In genomic region chr2:20223345-20224190, GRCh38 we compare ENCODE assay signal across 8 cellular contexts. TPM values are rescaled to one million over a fixed set of nuclear protein-coding genes. Genes with fewer than 3 reads are reported as not detected.
DNase-seq lines count a peak whose midpoint lies in the region; ATAC-seq lines count a peak whose summit lies in the region.

No MANE protein-coding gene starts in this region.

- no peaks in the 10 kb centered on the region for H3K36me3 ChIP-seq in CD4-positive, CD25-positive, alpha-beta regulatory T cell (ENCODE audit: control insufficient read depth, insufficient read depth, low read length)

- peaks cover 20% of the 10 kb centered on the region for H3K27me3 ChIP-seq in CD4-positive, CD25-positive, alpha-beta regulatory T cell (ENCODE audit: control insufficient read depth, insufficient read depth, low read length)

- DNase-seq in CD4-positive, CD25-positive, alpha-beta regulatory T cell = no peak
- DNase-seq in Jurkat, Clone E6-1 (ENCODE audit: low read depth, low spot score) = no peak
- DNase-seq in UCSD-AML1 (lab: John Stamatoyannopoulos, UW; ENCODE audit: unreplicated experiment) (peak; percentile 30), germinal center (ENCODE audit: low spot score) (peak; percentile 25), posterior cingulate gyrus (peak in 6 of 10 donors; percentile 20 to 88 (median 54)), cerebellum (ENCODE audit: low spot score) (no peak)

- no peaks in the 10 kb centered on the region for H3K9me3 ChIP-seq in CD4-positive, CD25-positive, alpha-beta regulatory T cell (ENCODE audit: control insufficient read depth in 2 of 2, low read length in 2 of 2)

- peaks cover 54% of the 10 kb centered on the region for H3K27me3 Mint-ChIP-seq in CD4-positive, CD25-positive, alpha-beta regulatory T cell

- peaks cover 0 to 5% (median 0%) of the 10 kb centered on the region in 7 donors for H3K9me3 Mint-ChIP-seq in CD4-positive, CD25-positive, alpha-beta regulatory T cell

- H3K4me3 Mint-ChIP-seq in CD4-positive, CD25-positive, alpha-beta regulatory T cell = peak overlapping the region; percentile 51 to 63 (median 56)

- peaks cover 18% of the 10 kb centered on the region for H3K4me1 ChIP-seq in CD4-positive, CD25-positive, alpha-beta regulatory T cell (ENCODE audit: control insufficient read depth, insufficient read depth, low read length, poor library complexity, severe bottlenecking)

- H3K27ac Mint-ChIP-seq in CD4-positive, CD25-positive, alpha-beta regulatory T cell = no peak overlapping the region

- no peaks in the 10 kb centered on the region for H3K36me3 Mint-ChIP-seq in CD4-positive, CD25-positive, alpha-beta regulatory T cell

- peaks cover 0 to 14% (median 6%) of the 10 kb centered on the region in 4 donors for H3K4me1 Mint-ChIP-seq in CD4-positive, CD25-positive, alpha-beta regulatory T cell

- no peak overlapping the region for H3K4me3 ChIP-seq in CD4-positive, CD25-positive, alpha-beta regulatory T cell (ENCODE audit: low read depth, low read length)
- H3K4me3 ChIP-seq in Jurkat, Clone E6-1 (ENCODE audit: low read length) = peak overlapping the region; percentile 15; the same call in 1 of the 2 replicates

- intact Hi-C loops in posterior cingulate gyrus (cut with DNase I) = loop anchor here (5.0 kb wide), 1 partner anchor 86 kb away; no protein-coding TSS in a partner anchor

- ATAC-seq in CD4-positive, CD25-positive, alpha-beta regulatory T cell (ENCODE audit: low read depth in 2 of 2) = no peak
- ATAC-seq in GM19328 (IDR thresholded peaks at IDR 0.05; ENCODE audit: unreplicated experiment) (peak; percentile 16), HG03378 (IDR thresholded peaks at IDR 0.05; ENCODE audit: unreplicated experiment) (no peak)

- no peak overlapping the region for H3K27ac ChIP-seq in CD4-positive, CD25-positive, alpha-beta regulatory T cell (ENCODE audit: insufficient read depth, low read length, poor library complexity, severe bottlenecking)

RNA-seq across cellular contexts. Expression of gene SDC1, which starts 1.4 kb away (rescaled TPM):
- total RNA-seq in CD4-positive, CD25-positive, alpha-beta regulatory T cell = not detected
- not detected for polyA plus RNA-seq in CD4-positive, CD25-positive, alpha-beta regulatory T cell
- polyA plus RNA-seq in Jurkat, Clone E6-1 (2012; ENCODE audit: insufficient read depth, insufficient read length) = 3.1 TPM
- 26.0 TPM for total RNA-seq in cerebellum

Comparison
In these comparisons a context has a peak if more than half of its experiments do, and no peak if none do; other contexts are left out.
1. DNase-seq: peak in UCSD-AML1 (single experiment), germinal center (single experiment) and posterior cingulate gyrus (6 of 10); none in CD4-positive, CD25-positive, alpha-beta regulatory T cell (0 of 3), Jurkat, Clone E6-1 (single experiment) and cerebellum (single experiment).
2. RNA of gene SDC1, which starts 1.4 kb away (total RNA-seq): 26.0 TPM in cerebellum (single experiment); not detected in CD4-positive, CD25-positive, alpha-beta regulatory T cell (single experiment); every median in the first group is over 10 times any median in the second.